Comparison of ENCODE assay signal across 16 cellular contexts in the genomic region with DNA sequence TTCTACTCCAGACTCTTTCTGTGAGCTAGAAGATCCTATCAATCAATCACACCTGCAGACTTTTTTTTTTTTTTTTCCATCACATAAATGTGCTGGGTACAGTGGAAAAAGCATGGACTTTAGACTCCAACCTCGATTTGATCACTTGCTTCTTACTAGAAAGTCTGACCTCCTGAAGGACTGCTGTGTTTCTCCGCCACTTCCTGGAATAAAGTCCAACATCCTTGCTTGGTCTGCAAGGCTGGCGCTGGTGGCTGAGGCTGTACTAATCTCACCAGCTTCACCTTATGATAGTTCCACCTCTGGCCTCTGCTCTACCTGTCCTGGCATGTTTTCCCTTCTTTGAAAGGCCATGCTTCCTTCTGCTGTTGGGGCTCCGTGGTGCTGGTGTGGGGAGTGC.
DNase-seq lines count a peak whose midpoint lies in the region; ATAC-seq and TF ChIP-seq lines count a peak whose summit lies in the region.
"Had no signal": no experiment of that assay in that cellular context is flagged by ENCODE, and none has a peak within 500 bp of the region (broad histone marks: within the 10 kb centered on the region; RNA-seq: fewer than 3 reads in every experiment).

No MANE protein-coding gene starts in this region.

- POLR2A ChIA-PET in MCF 10A (lab: Yijun Ruan, JAX) = no interaction called here

- no peak overlapping the region for H3K27ac Mint-ChIP-seq in MCF 10A (ENCODE audit: low read depth, unreplicated experiment)
- no peak overlapping the region for H3K27ac Mint-ChIP-seq in activated naive CD4-positive, alpha-beta T cell treated with anti-CD3 and anti-CD28 coated beads, Interleukin-2, amount 10 ng/mL, durations not matched to agents 7 days and 5 days
- no peak overlapping the region for H3K27ac Mint-ChIP-seq in activated T-cell treated with anti-CD3 and anti-CD28 coated beads, Interleukin-2, amount 50 U/mL, for 24 hours
- H3K27ac Mint-ChIP-seq: CD14-positive monocyte; CD8-positive, alpha-beta T cell; HFFc6 had no signal

- no peaks in the 10 kb centered on the region for H3K27me3 ChIP-seq in mammary epithelial cell (ENCODE audit: insufficient read depth, low read length)
- no peaks in the 10 kb centered on the region for H3K27me3 ChIP-seq in lower lobe of right lung (ENCODE audit: low read depth)

- H4K20me1 ChIP-seq in mammary epithelial cell (ENCODE audit: insufficient read depth, low read length) = no peaks in the 10 kb centered on the region

- H3K36me3 Mint-ChIP-seq in MCF 10A (ENCODE audit: insufficient read depth, unreplicated experiment) = no peaks in the 10 kb centered on the region
- no peaks in the 10 kb centered on the region for H3K36me3 Mint-ChIP-seq in activated naive CD4-positive, alpha-beta T cell treated with anti-CD3 and anti-CD28 coated beads, Interleukin-2, amount 10 ng/mL, durations not matched to agents 7 days and 5 days
- no peaks in the 10 kb centered on the region for H3K36me3 Mint-ChIP-seq in activated T-cell treated with anti-CD3 and anti-CD28 coated beads, Interleukin-2, amount 50 U/mL, for 24 hours (ENCODE audit: low read depth)
- H3K36me3 Mint-ChIP-seq: CD14-positive monocyte; CD8-positive, alpha-beta T cell had no signal

- H3K4me2 ChIP-seq in mammary epithelial cell (ENCODE audit: insufficient read depth, low read depth, low read length) = no peak overlapping the region

- H3K9ac ChIP-seq in mammary epithelial cell (ENCODE audit: insufficient read depth, low read length) = no peak overlapping the region

- H3K9me3 ChIP-seq in mammary epithelial cell (replicated peaks; ENCODE audit: insufficient read depth, low read length) (no peaks in the 10 kb centered on the region), lower lobe of right lung (no peaks in the 10 kb centered on the region)

- no peaks in the 10 kb centered on the region for H3K36me3 ChIP-seq in mammary epithelial cell (ENCODE audit: insufficient read depth, low read length)
- H3K36me3 ChIP-seq in lower lobe of right lung = no peaks in the 10 kb centered on the region

- H3K27me3 Mint-ChIP-seq in MCF 10A (ENCODE audit: insufficient read depth, unreplicated experiment) = no peaks in the 10 kb centered on the region
- H3K27me3 Mint-ChIP-seq in activated naive CD4-positive, alpha-beta T cell treated with anti-CD3 and anti-CD28 coated beads, Interleukin-2, amount 10 ng/mL, durations not matched to agents 7 days and 5 days = peaks cover 8% of the 10 kb centered on the region
- H3K27me3 Mint-ChIP-seq in activated T-cell treated with anti-CD3 and anti-CD28 coated beads, Interleukin-2, amount 50 U/mL, for 24 hours = no peaks in the 10 kb centered on the region

- in situ Hi-C loops in mammary epithelial cell (cut with MboI; ENCODE audit: low sequenced_read_pairs in 2 of 2) = no loop called here

- DNase-seq in mammary epithelial cell = no peak
- no peak for DNase-seq in MCF 10A (ENCODE audit: unreplicated experiment)
- DNase-seq in epithelial cell of esophagus (ENCODE audit: low read depth) = peak; percentile 17
- DNase-seq in mucosa of gallbladder (ENCODE audit: low spot score) = peak; percentile 85
- DNase-seq in ureter (ENCODE audit: low spot score) = peak; percentile 45
- DNase-seq in lower lobe of right lung = no peak
- DNase-seq in activated naive CD4-positive, alpha-beta T cell treated with anti-CD3 and anti-CD28 coated beads, Interleukin-2, amount 10 ng/mL, durations not matched to agents 7 days and 5 days = no peak
- DNase-seq in activated T-cell treated with anti-CD3 and anti-CD28 coated beads, Interleukin-2, amount 50 U/mL, for 24 hours = no peak
- DNase-seq: CD8-positive, alpha-beta T cell; COR-L47; DND-41; GDM1; HCEC 1CT; HFFc6 had no signal

- intact Hi-C loops in mammary epithelial cell (cut with micrococcal nuclease) = no loop called here
- intact Hi-C loops in MCF 10A (cut with micrococcal nuclease) = no loop called here
- intact Hi-C loops in lower lobe of right lung (cut with DNase I) = no loop called here

- TF ChIP-seq CTCF in mammary epithelial cell (conservative IDR thresholded peaks at IDR 0.05 in 1 of 2, IDR thresholded peaks at IDR 0.05 in 1 of 2; ENCODE audit: extremely low read depth in 1 of 2, insufficient read depth in 1 of 2, low read depth in 1 of 2, low read length in 2 of 2) = no peak
- TF ChIP-seq CTCF in MCF 10A (IDR thresholded peaks at IDR 0.05; ENCODE audit: unreplicated experiment) = no peak
- TF ChIP-seq CTCF in epithelial cell of esophagus (IDR thresholded peaks at IDR 0.05; ENCODE audit: insufficient read depth, low read depth, low read length, missing control alignments) = no peak
- TF ChIP-seq CTCF in lower lobe of right lung (IDR thresholded peaks at IDR 0.05) = no peak

- BruUV-seq in mammary epithelial cell (replicated peaks; lab: Mats Ljungman, UMichigan) (no TSS peak), MCF 10A (replicated peaks; lab: Mats Ljungman, UMichigan) (no TSS peak)

- WGBS in mammary epithelial cell (ENCODE audit: low coverage, missing lambda C conversion rate) = 68% methylated on average over 4 of the region's 4 CpGs

- H3K27ac ChIP-seq in mammary epithelial cell (ENCODE audit: insufficient read depth, low read depth, low read length) (no peak overlapping the region), lower lobe of right lung (no peak overlapping the region)
- H3K27ac ChIP-seq: 22Rv1 had no signal

- CTCF ChIA-PET in mammary epithelial cell (lab: Charles Lee; ENCODE audit: low non-redundant PET) = interaction anchor here (0.6 kb wide), 1 partner anchor 60 kb away, joined by 3 read pairs; the partner anchor contains the start of gene SESN3
- CTCF ChIA-PET in MCF 10A (lab: Yijun Ruan, JAX) = interaction anchor here (0.5 to 0.7 kb wide), 4 partner anchors 23 to 414 kb away, joined by 3 read pairs; no protein-coding TSS in a partner anchor
- CTCF ChIA-PET in activated naive CD4-positive, alpha-beta T cell treated with anti-CD3 and anti-CD28 coated beads, Interleukin-2, amount 10 ng/mL, durations not matched to agents 7 days and 5 days (lab: Charles Lee) = no interaction called here

- dilution Hi-C loops in mammary epithelial cell (cut with HindIII; ENCODE audit: low sequenced_read_pairs) = no loop called here

- peak overlapping the region; percentile 82 for H2AFZ ChIP-seq in mammary epithelial cell (ENCODE audit: low read depth, low read length)

- no peak for ATAC-seq in lower lobe of right lung
- ATAC-seq: CD8-positive, alpha-beta T cell had no signal

- no peaks in the 10 kb centered on the region for H3K9me3 Mint-ChIP-seq in MCF 10A (ENCODE audit: unreplicated experiment)
- H3K9me3 Mint-ChIP-seq in activated naive CD4-positive, alpha-beta T cell treated with anti-CD3 and anti-CD28 coated beads, Interleukin-2, amount 10 ng/mL, durations not matched to agents 7 days and 5 days = no peaks in the 10 kb centered on the region
- no peaks in the 10 kb centered on the region for H3K9me3 Mint-ChIP-seq in activated T-cell treated with anti-CD3 and anti-CD28 coated beads, Interleukin-2, amount 50 U/mL, for 24 hours
- H3K9me3 Mint-ChIP-seq: CD14-positive monocyte; CD8-positive, alpha-beta T cell; HFFc6 had no signal

- no peaks in the 10 kb centered on the region for H3K79me2 ChIP-seq in mammary epithelial cell (ENCODE audit: insufficient read depth, low read length)

- H3K4me3 ChIP-seq in mammary epithelial cell (replicated peaks in 1 of 3; ENCODE audit: insufficient read depth in 1 of 3, low read depth in 2 of 3, low read length in 3 of 3) (no peak overlapping the region), epithelial cell of esophagus (ENCODE audit: low read length) (no peak overlapping the region), lower lobe of right lung (no peak overlapping the region)

- H3K4me1 Mint-ChIP-seq in MCF 10A (ENCODE audit: insufficient read depth, unreplicated experiment) = peaks cover 17% of the 10 kb centered on the region
- peaks cover 5% of the 10 kb centered on the region for H3K4me1 Mint-ChIP-seq in activated naive CD4-positive, alpha-beta T cell treated with anti-CD3 and anti-CD28 coated beads, Interleukin-2, amount 10 ng/mL, durations not matched to agents 7 days and 5 days
- H3K4me1 Mint-ChIP-seq in activated T-cell treated with anti-CD3 and anti-CD28 coated beads, Interleukin-2, amount 50 U/mL, for 24 hours (ENCODE audit: low read depth) = peaks cover 4% of the 10 kb centered on the region

- H3K4me3 Mint-ChIP-seq in MCF 10A (ENCODE audit: unreplicated experiment) = no peak overlapping the region
- H3K4me3 Mint-ChIP-seq in activated naive CD4-positive, alpha-beta T cell treated with anti-CD3 and anti-CD28 coated beads, Interleukin-2, amount 10 ng/mL, durations not matched to agents 7 days and 5 days = no peak overlapping the region
- H3K4me3 Mint-ChIP-seq in activated T-cell treated with anti-CD3 and anti-CD28 coated beads, Interleukin-2, amount 50 U/mL, for 24 hours = no peak overlapping the region
- H3K4me3 Mint-ChIP-seq: CD14-positive monocyte; CD8-positive, alpha-beta T cell; HFFc6 had no signal

- H3K4me1 ChIP-seq in mammary epithelial cell (ENCODE audit: insufficient read depth, low read length) (peaks cover 22% of the 10 kb centered on the region), lower lobe of right lung (peaks cover 12% of the 10 kb centered on the region)

Comparison
In these comparisons a context has a peak if more than half of its experiments do, and no peak if none do; other contexts are left out.
1. DNase-seq: peak in epithelial cell of esophagus (single experiment), mucosa of gallbladder (single experiment) and ureter (single experiment); none in mammary epithelial cell (single experiment), MCF 10A (single experiment), lower lobe of right lung (single experiment), activated naive CD4-positive, alpha-beta T cell treated with anti-CD3 and anti-CD28 coated beads, Interleukin-2, amount 10 ng/mL, durations not matched to agents 7 days and 5 days (single experiment) and activated T-cell treated with anti-CD3 and anti-CD28 coated beads, Interleukin-2, amount 50 U/mL, for 24 hours (single experiment).